In genomic region chr10:75817224-75817623, GRCh38 we compare ENCODE assay signal across 20 cellular contexts.
"Had no signal": no experiment of that assay in that cellular context is flagged by ENCODE, and none has a peak within 500 bp of the region (broad histone marks: within the 10 kb centered on the region; RNA-seq: fewer than 3 reads in every experiment).

No MANE protein-coding gene starts in this region.

- H3K4me3 ChIP-seq: coronary artery, dorsolateral prefrontal cortex, esophagus muscularis mucosa, gastroesophageal sphincter, hepatocyte, left lung, lower lobe of right lung had no signal

- FAIRE-seq: colon, endothelial cell of umbilical vein, frontal cortex, keratinocyte had no signal

- H3K27me3 ChIP-seq: esophagus muscularis mucosa, foreskin keratinocyte, gastroesophageal sphincter, hepatocyte, left lung had no signal

- H3K4me1 ChIP-seq: esophagus muscularis mucosa, foreskin keratinocyte, gastroesophageal sphincter, left lung, lower lobe of right lung had no signal

- H3K36me3 ChIP-seq: esophagus muscularis mucosa, gastroesophageal sphincter, left lung, lower lobe of right lung had no signal

- H3K9me3 ChIP-seq: esophagus muscularis mucosa, gastroesophageal sphincter, left lung, lower lobe of right lung had no signal

- DNase-seq: dermis blood vessel endothelial cell; dorsolateral prefrontal cortex; effector CD4-positive, alpha-beta T cell; effector memory CD4-positive, alpha-beta T cell; foreskin keratinocyte; hypothalamus; immature natural killer cell; left cardiac atrium; left lung; lower lobe of right lung; mesenchymal stem cell; naive thymus-derived CD4-positive, alpha-beta T cell had no signal

- ATAC-seq: foreskin keratinocyte; gastroesophageal sphincter; left lung; lower lobe of right lung; naive thymus-derived CD4-positive, alpha-beta T cell had no signal

- H3K27ac ChIP-seq: coronary artery, dorsolateral prefrontal cortex, esophagus muscularis mucosa, foreskin keratinocyte, gastroesophageal sphincter, hepatocyte, left lung, lower lobe of right lung had no signal
